9 cellular contexts compared by ENCODE assay signal in genomic region chr4:148007303-148007702, GRCh38.
DNase-seq lines count a peak whose midpoint lies in the region; ATAC-seq and TF ChIP-seq lines count a peak whose summit lies in the region.
"Had no signal": no experiment of that assay in that cellular context is flagged by ENCODE, and none has a peak within 500 bp of the region (broad histone marks: within the 10 kb centered on the region; RNA-seq: fewer than 3 reads in every experiment).

No MANE protein-coding gene starts in this region.

- intact Hi-C loops in transverse colon (cut with DNase I; ENCODE audit: low total_unique reads): no loop called here

- TF ChIP-seq CTCF in right atrium auricular region (IDR thresholded peaks at IDR 0.05) (no peak), transverse colon (IDR thresholded peaks at IDR 0.05) (no peak), endodermal cell (conservative IDR thresholded peaks at IDR 0.05) (no peak)

- DNase-seq in T1000 (lab: John Stamatoyannopoulos, UW): peak; percentile 54
- DNase-seq in right atrium auricular region (ENCODE audit: low spot score): no peak
- DNase-seq in transverse colon: no peak
- DNase-seq in endodermal cell: no peak
- DNase-seq in mucosa of gallbladder (ENCODE audit: low spot score): no peak
- DNase-seq: activated naive CD8-positive, alpha-beta T cell treated with anti-CD3 and anti-CD28 coated beads, Interleukin-2, amount 50 U/mL, for 24 hours; NCI-H748 treated with DMSO at 0.1 percent for 48 hours had no signal

- no peak for TF ChIP-seq EP300 in transverse colon (IDR thresholded peaks at IDR 0.05; ENCODE audit: low read depth)

- no peak overlapping the region for H3K27ac Mint-ChIP-seq in endodermal cell
- H3K27ac Mint-ChIP-seq: activated naive CD8-positive, alpha-beta T cell treated with anti-CD3 and anti-CD28 coated beads, Interleukin-2, amount 50 U/mL, for 24 hours had no signal

- WGBS in transverse colon (ENCODE audit: low coverage in 1 of 2), 2 donors: 76% methylated on average over 7 of the region's 7 CpGs; no CpG with 5 or more reads in 1 of the 2 donors
- WGBS in endodermal cell (ENCODE audit: insufficient coverage in 1 of 2, insufficient read length in 1 of 2), 2 experiments: 83 to 85% methylated on average over 6 to 7 of the region's 7 CpGs

- no peak overlapping the region for H3K4me3 Mint-ChIP-seq in endodermal cell
- H3K4me3 Mint-ChIP-seq: activated naive CD8-positive, alpha-beta T cell treated with anti-CD3 and anti-CD28 coated beads, Interleukin-2, amount 50 U/mL, for 24 hours had no signal

- ATAC-seq in HG02610 (IDR thresholded peaks at IDR 0.05; ENCODE audit: unreplicated experiment): peak; percentile 77
- no peak for ATAC-seq in GM21360 (IDR thresholded peaks at IDR 0.05; ENCODE audit: unreplicated experiment)
- ATAC-seq: activated naive CD8-positive, alpha-beta T cell treated with anti-CD3 and anti-CD28 coated beads, Interleukin-2, amount 50 U/mL, for 24 hours had no signal

- H3K9me3 ChIP-seq in right atrium auricular region (no peaks in the 10 kb centered on the region), transverse colon (no peaks in the 10 kb centered on the region), endodermal cell (ENCODE audit: control insufficient read depth, low read length) (no peaks in the 10 kb centered on the region)

- no peaks in the 10 kb centered on the region for H3K9me3 Mint-ChIP-seq in endodermal cell

- H3K4me1 Mint-ChIP-seq in endodermal cell: peaks cover 33% of the 10 kb centered on the region

- no peak for TF ChIP-seq POLR2A in transverse colon (IDR thresholded peaks at IDR 0.05)

- H3K4me3 ChIP-seq in right atrium auricular region (no peak overlapping the region), transverse colon (no peak overlapping the region), endodermal cell (ENCODE audit: low read length) (no peak overlapping the region)

- H3K9ac ChIP-seq in endodermal cell (ENCODE audit: extremely low read depth, low read length, poor library complexity, severe bottlenecking): no peak overlapping the region

- H3K27ac ChIP-seq in right atrium auricular region (peak overlapping the region; percentile 53 to 69), transverse colon (peak overlapping the region; percentile 31 to 63 (median 44)), endodermal cell (ENCODE audit: low read depth, low read length) (no peak overlapping the region)

- H3K4me1 ChIP-seq in right atrium auricular region (peaks cover 0 to 36% of the 10 kb centered on the region in 2 donors), transverse colon (peaks cover 0 to 7% (median 0%) of the 10 kb centered on the region in 4 donors), endodermal cell (ENCODE audit: control insufficient read depth, insufficient read depth, low read length) (peaks cover 7% of the 10 kb centered on the region)

- H3K27me3 ChIP-seq in right atrium auricular region (no peaks in the 10 kb centered on the region), transverse colon (no peaks in the 10 kb centered on the region), endodermal cell (ENCODE audit: control insufficient read depth, insufficient read depth, low read length, poor library complexity, severe bottlenecking) (no peaks in the 10 kb centered on the region)

- peaks cover 2% of the 10 kb centered on the region for H3K36me3 Mint-ChIP-seq in endodermal cell (ENCODE audit: low read depth)

- H3K36me3 ChIP-seq in right atrium auricular region: no peaks in the 10 kb centered on the region
- no peaks in the 10 kb centered on the region for H3K36me3 ChIP-seq in transverse colon
- H3K36me3 ChIP-seq in endodermal cell (ENCODE audit: control insufficient read depth, insufficient read depth, low read length): no peaks in the 10 kb centered on the region

- H3K27me3 Mint-ChIP-seq in endodermal cell (ENCODE audit: insufficient read depth): no peaks in the 10 kb centered on the region
- H3K27me3 Mint-ChIP-seq: activated naive CD8-positive, alpha-beta T cell treated with anti-CD3 and anti-CD28 coated beads, Interleukin-2, amount 50 U/mL, for 24 hours had no signal

- in situ Hi-C loops in transverse colon (cut with MboI; ENCODE audit: low pct_ligation_motif_present in 1 of 4, low pct_unique_long_range_greater_than_20kb in 1 of 4, low sequenced_read_pairs in 3 of 4): no loop called here
